In the genomic region with DNA sequence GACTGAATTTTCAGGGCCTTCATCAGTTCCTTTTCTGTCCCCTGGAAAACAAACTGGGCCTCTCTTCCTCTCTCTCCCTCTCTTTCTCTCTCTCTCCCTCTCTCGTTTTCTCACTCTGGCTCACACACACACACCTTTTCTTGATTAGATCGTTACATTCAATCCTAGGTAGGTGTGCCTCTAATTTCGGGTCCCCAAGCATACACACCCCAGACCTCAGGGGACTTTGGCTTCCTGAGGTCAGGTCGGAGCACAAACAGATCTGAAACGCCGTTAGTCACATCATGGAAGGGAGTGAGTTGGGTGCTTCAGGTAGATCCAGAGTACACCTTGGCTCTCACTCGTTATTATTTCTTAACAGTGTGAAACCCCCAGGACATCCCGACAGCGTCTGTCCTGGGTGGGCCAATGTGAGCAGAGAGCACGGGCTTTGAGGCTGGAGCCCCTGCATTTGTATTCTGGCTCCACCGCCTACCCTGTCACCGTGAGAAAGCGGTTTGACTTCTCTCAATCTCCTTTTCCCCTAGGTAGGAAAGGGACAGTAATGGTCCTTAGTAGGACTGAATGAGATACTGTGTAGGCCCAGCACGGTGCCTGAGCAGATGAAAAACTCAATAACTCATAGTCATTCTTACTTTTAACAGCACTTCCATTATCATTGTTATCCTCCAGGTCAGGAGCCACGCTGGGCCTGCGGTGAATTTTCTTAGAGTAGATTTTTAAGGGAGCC, we compare ENCODE assay signal across 13 cellular contexts. TPM values are rescaled to one million over a fixed set of nuclear protein-coding genes. Genes with fewer than 3 reads are reported as not detected.
DNase-seq lines count a peak whose midpoint lies in the region; ATAC-seq and TF ChIP-seq lines count a peak whose summit lies in the region.
"Had no signal": no experiment of that assay in that cellular context is flagged by ENCODE, and none has a peak within 500 bp of the region (broad histone marks: within the 10 kb centered on the region; RNA-seq: fewer than 3 reads in every experiment).

No MANE protein-coding gene starts in this region.

- no peak overlapping the region for H3K27ac ChIP-seq in CD4-positive, CD25-positive, alpha-beta regulatory T cell (ENCODE audit: insufficient read depth, low read length, poor library complexity, severe bottlenecking)
- H3K27ac ChIP-seq in endodermal cell (ENCODE audit: low read depth, low read length) = no peak overlapping the region

- H3K27me3 Mint-ChIP-seq in CD4-positive, CD25-positive, alpha-beta regulatory T cell = no peaks in the 10 kb centered on the region
- H3K27me3 Mint-ChIP-seq in endodermal cell (ENCODE audit: insufficient read depth) = peaks cover 9% of the 10 kb centered on the region
- H3K27me3 Mint-ChIP-seq: activated naive CD4-positive, alpha-beta T cell treated with anti-CD3 and anti-CD28 coated beads, Interleukin-2, amount 50 U/mL, for 24 hours had no signal

- H3K36me3 Mint-ChIP-seq in CD4-positive, CD25-positive, alpha-beta regulatory T cell = no peaks in the 10 kb centered on the region
- no peaks in the 10 kb centered on the region for H3K36me3 Mint-ChIP-seq in endodermal cell (ENCODE audit: low read depth)
- H3K36me3 Mint-ChIP-seq: activated naive CD4-positive, alpha-beta T cell treated with anti-CD3 and anti-CD28 coated beads, Interleukin-2, amount 50 U/mL, for 24 hours had no signal

- TF ChIP-seq CTCF in endodermal cell (conservative IDR thresholded peaks at IDR 0.05) = no peak

- H3K36me3 ChIP-seq in CD4-positive, CD25-positive, alpha-beta regulatory T cell (ENCODE audit: control insufficient read depth, insufficient read depth, low read length) = no peaks in the 10 kb centered on the region
- H3K36me3 ChIP-seq in endodermal cell (ENCODE audit: control insufficient read depth, insufficient read depth, low read length) = no peaks in the 10 kb centered on the region
- H3K36me3 ChIP-seq: heart right ventricle had no signal

- no peaks in the 10 kb centered on the region for H3K9me3 Mint-ChIP-seq in CD4-positive, CD25-positive, alpha-beta regulatory T cell
- H3K9me3 Mint-ChIP-seq in endodermal cell = no peaks in the 10 kb centered on the region
- H3K9me3 Mint-ChIP-seq: activated naive CD4-positive, alpha-beta T cell treated with anti-CD3 and anti-CD28 coated beads, Interleukin-2, amount 50 U/mL, for 24 hours had no signal

- ATAC-seq in CD4-positive, CD25-positive, alpha-beta regulatory T cell (ENCODE audit: low read depth in 2 of 2) = no peak
- peak; percentile 7 for ATAC-seq in GM19025 (IDR thresholded peaks at IDR 0.05; ENCODE audit: low read depth, unreplicated experiment)
- peak; percentile 1 for ATAC-seq in HG03442 (IDR thresholded peaks at IDR 0.05; ENCODE audit: unreplicated experiment)

- peaks cover 21% of the 10 kb centered on the region for H3K4me1 ChIP-seq in CD4-positive, CD25-positive, alpha-beta regulatory T cell (ENCODE audit: control insufficient read depth, insufficient read depth, low read length, poor library complexity, severe bottlenecking)
- no peaks in the 10 kb centered on the region for H3K4me1 ChIP-seq in endodermal cell (ENCODE audit: control insufficient read depth, insufficient read depth, low read length)

- H3K4me1 Mint-ChIP-seq in CD4-positive, CD25-positive, alpha-beta regulatory T cell = peaks cover 12 to 58% (median 26%) of the 10 kb centered on the region in 4 donors
- H3K4me1 Mint-ChIP-seq in endodermal cell = peaks cover 9% of the 10 kb centered on the region

- H3K4me3 Mint-ChIP-seq in CD4-positive, CD25-positive, alpha-beta regulatory T cell = peak overlapping the region in 2 of 4 donors; percentile 63 to 68
- H3K4me3 Mint-ChIP-seq in endodermal cell = no peak overlapping the region
- H3K4me3 Mint-ChIP-seq: activated naive CD4-positive, alpha-beta T cell treated with anti-CD3 and anti-CD28 coated beads, Interleukin-2, amount 50 U/mL, for 24 hours had no signal

- H3K27ac Mint-ChIP-seq in CD4-positive, CD25-positive, alpha-beta regulatory T cell = peak overlapping the region; percentile 42 to 89 (median 53)
- no peak overlapping the region for H3K27ac Mint-ChIP-seq in endodermal cell

- no peak overlapping the region for H3K4me3 ChIP-seq in CD4-positive, CD25-positive, alpha-beta regulatory T cell (ENCODE audit: low read depth, low read length)
- no peak overlapping the region for H3K4me3 ChIP-seq in endodermal cell (ENCODE audit: low read length)
- H3K4me3 ChIP-seq: heart right ventricle had no signal

- no peak for DNase-seq in CD4-positive, CD25-positive, alpha-beta regulatory T cell
- peak; percentile 35 for DNase-seq in endodermal cell
- no peak for DNase-seq in NCI-H2029 (lab: John Stamatoyannopoulos, UW)
- DNase-seq in ureter (ENCODE audit: low spot score) = no peak
- DNase-seq in SKM-1 treated with dmso at 0.1 percent for 144 hours (lab: John Stamatoyannopoulos, UW; ENCODE audit: unreplicated experiment) = no peak
- DNase-seq in GM19238 (ENCODE audit: insufficient read length, low spot score) = no peak
- DNase-seq: heart right ventricle; NCI-H187 treated with DMSO at 0.1 percent for 48 hours; OCI-M1; stimulated activated naive CD4-positive, alpha-beta T cell had no signal

- no peaks in the 10 kb centered on the region for H3K9me3 ChIP-seq in CD4-positive, CD25-positive, alpha-beta regulatory T cell (ENCODE audit: control insufficient read depth in 2 of 2, low read length in 2 of 2)
- no peaks in the 10 kb centered on the region for H3K9me3 ChIP-seq in endodermal cell (ENCODE audit: control insufficient read depth, low read length)
- H3K9me3 ChIP-seq: heart right ventricle had no signal

- H3K27me3 ChIP-seq in CD4-positive, CD25-positive, alpha-beta regulatory T cell (ENCODE audit: control insufficient read depth, insufficient read depth, low read length) = no peaks in the 10 kb centered on the region
- H3K27me3 ChIP-seq in endodermal cell (ENCODE audit: control insufficient read depth, insufficient read depth, low read length, poor library complexity, severe bottlenecking) = no peaks in the 10 kb centered on the region
- H3K27me3 ChIP-seq: heart right ventricle had no signal

- no peak overlapping the region for H3K9ac ChIP-seq in endodermal cell (ENCODE audit: extremely low read depth, low read length, poor library complexity, severe bottlenecking)

- WGBS in endodermal cell (ENCODE audit: insufficient coverage in 1 of 2, insufficient read length in 1 of 2), 2 experiments = 89 to 90% methylated on average over 10 to 16 of the region's 16 CpGs

RNA-seq across cellular contexts. Expression of gene POU2AF1, which starts 37.3 kb away (rescaled TPM):
- 4.8 TPM for total RNA-seq in CD4-positive, CD25-positive, alpha-beta regulatory T cell
- polyA plus RNA-seq in CD4-positive, CD25-positive, alpha-beta regulatory T cell = 1 to 10 TPM; 1.6 to 3.8 (median 2.2) TPM
- total RNA-seq in endodermal cell (under 1 TPM; 0.46 to 0.77 TPM), ureter (21.7 TPM)
- not detected for polyA plus RNA-seq in endodermal cell (2013, experiment 1 of 2)
- not detected for polyA plus RNA-seq in endodermal cell (2013, experiment 2 of 2)

Comparison
In these comparisons a context has a peak if more than half of its experiments do, and no peak if none do; other contexts are left out.
1. ATAC-seq: peak in GM19025 (single experiment) and HG03442 (single experiment); none in CD4-positive, CD25-positive, alpha-beta regulatory T cell (0 of 2).